31 cellular contexts compared by ENCODE assay signal in genomic region chr1:67482733-67483482, GRCh38.
"Had no signal": no experiment of that assay in that cellular context is flagged by ENCODE, and none has a peak within 500 bp of the region (broad histone marks: within the 10 kb centered on the region; RNA-seq: fewer than 3 reads in every experiment).

No MANE protein-coding gene starts in this region.

- H3K9ac ChIP-seq: SK-N-SH had no signal

- H3K4me3 ChIP-seq: body of pancreas, breast epithelium, Peyer's patch, SJSA1 had no signal

- H3K9me3 Mint-ChIP-seq: activated CD4-positive, alpha-beta T cell treated with anti-CD3 and anti-CD28 coated beads, Interleukin-2, amount 10 ng/mL, durations not matched to agents 7 days and 5 days; activated naive CD4-positive, alpha-beta T cell treated with anti-CD3 and anti-CD28 coated beads, Interleukin-2, amount 50 U/mL, for 24 hours; activated naive CD8-positive, alpha-beta T cell treated with anti-CD3 and anti-CD28 coated beads, Interleukin-2, amount 10 ng/mL, durations not matched to agents 7 days and 5 days; activated T-cell treated with anti-CD3 and anti-CD28 coated beads, Interleukin-2, amount 50 U/mL, for 24 hours; activated T-helper 2 cell treated with anti-CD3 and anti-CD28 coated beads, Interferon-gamma antibody, Interleukin-2, Interleukin-4, amounts not matched to agents 10 μg/mL and 5 μg/mL and 100 μg/mL, durations not matched to agents 14 hours and 24 hours and 36 hours; T-helper 1 cell treated with Interleukin-12 subunit alpha and Interleukin-12 subunit beta and Interleukin-4 antibody, amounts not matched to agents 30 μg/mL and 1 μg/mL, for 36 hours; T-helper 2 cell treated with Interferon-gamma antibody and Interleukin-4, amounts not matched to agents 5 μg/mL and 100 μg/mL, for 36 hours; WTC11 had no signal

- ATAC-seq: activated CD4-positive, alpha-beta T cell treated with anti-CD3 and anti-CD28 coated beads for 36 hours; activated CD4-positive, CD25-positive, alpha-beta regulatory T cell treated with anti-CD3 and anti-CD28 coated beads, Interleukin-2, amount 50 U/mL, for 24 hours; activated CD8-positive, alpha-beta T cell treated with anti-CD3 and anti-CD28 coated beads, Interleukin-2, amount 10 ng/mL, durations not matched to agents 7 days and 5 days; body of pancreas; PC-3; WTC11 had no signal

- H3K27me3 ChIP-seq: body of pancreas, breast epithelium, Peyer's patch, SJSA1 had no signal

- H3K36me3 ChIP-seq: breast epithelium, Peyer's patch, SJSA1 had no signal

- H3K4me2 ChIP-seq: SK-N-SH had no signal

- H3K4me1 ChIP-seq: Peyer's patch, SJSA1 had no signal

- H3K27ac ChIP-seq: body of pancreas, breast epithelium, Peyer's patch, SJSA1 had no signal

- H3K4me3 Mint-ChIP-seq: activated CD4-positive, alpha-beta T cell treated with anti-CD3 and anti-CD28 coated beads for 36 hours; activated CD4-positive, alpha-beta T cell treated with anti-CD3 and anti-CD28 coated beads, Interleukin-2, amount 10 ng/mL, durations not matched to agents 7 days and 5 days; activated CD8-positive, alpha-beta T cell treated with anti-CD3 and anti-CD28 coated beads, Interleukin-2, amount 10 ng/mL, durations not matched to agents 7 days and 5 days; activated naive CD4-positive, alpha-beta T cell treated with anti-CD3 and anti-CD28 coated beads, Interleukin-2, amount 50 U/mL, for 24 hours; activated naive CD8-positive, alpha-beta T cell treated with anti-CD3 and anti-CD28 coated beads, Interleukin-2, amount 10 ng/mL, durations not matched to agents 7 days and 5 days; activated T-cell treated with anti-CD3 and anti-CD28 coated beads, Interleukin-2, amount 50 U/mL, for 24 hours; T-helper 1 cell treated with Interleukin-12 subunit alpha and Interleukin-12 subunit beta and Interleukin-4 antibody, amounts not matched to agents 30 μg/mL and 1 μg/mL, for 36 hours; T-helper 2 cell treated with Interferon-gamma antibody and Interleukin-4, amounts not matched to agents 5 μg/mL and 100 μg/mL, for 36 hours; WTC11 had no signal

- FAIRE-seq: astrocyte had no signal

- DNase-seq: activated CD4-positive, alpha-beta T cell treated with anti-CD3 and anti-CD28 coated beads for 36 hours; activated CD4-positive, alpha-beta T cell treated with anti-CD3 and anti-CD28 coated beads, Interleukin-2, amount 10 ng/mL, durations not matched to agents 7 days and 5 days; activated CD4-positive, alpha-beta T cell treated with anti-CD3 and anti-CD28 coated beads, Interleukin-2, amount 50 U/mL, for 48 hours; activated CD8-positive, alpha-beta T cell treated with anti-CD3 and anti-CD28 coated beads, Interleukin-2, amount 10 ng/mL, durations not matched to agents 7 days and 5 days; activated gamma-delta T cell; activated naive CD4-positive, alpha-beta T cell treated with Interleukin-2 at 50 U/mL for 16 hours; activated naive CD8-positive, alpha-beta T cell treated with anti-CD3 and anti-CD28 coated beads, Interleukin-2, amount 10 ng/mL, durations not matched to agents 7 days and 5 days; activated T-cell treated with anti-CD3 and anti-CD28 coated beads, Interleukin-2, amount 50 U/mL, for 24 hours; body of pancreas; cerebellar nuclear complex; NCI-H1092 treated with DMSO at 0.1 percent for 48 hours; NCI-H1417; NCI-H146; NCI-H187; NCI-H510A; NCI-H82; NK-92 treated with Interleukin-12 subunit alpha and Interleukin-12 subunit beta, amount 100 ng/mL, for 24 hours; PC-3; Peyer's patch; RPMI8226; SHP77 treated with DMSO at 0.1 percent for 48 hours; SK-N-SH had no signal

- H3K27ac Mint-ChIP-seq: activated CD4-positive, alpha-beta T cell treated with anti-CD3 and anti-CD28 coated beads for 36 hours; activated CD4-positive, alpha-beta T cell treated with anti-CD3 and anti-CD28 coated beads, Interleukin-2, amount 10 ng/mL, durations not matched to agents 7 days and 5 days; activated CD8-positive, alpha-beta T cell treated with anti-CD3 and anti-CD28 coated beads, Interleukin-2, amount 10 ng/mL, durations not matched to agents 7 days and 5 days; activated naive CD4-positive, alpha-beta T cell treated with anti-CD3 and anti-CD28 coated beads, Interleukin-2, amount 50 U/mL, for 24 hours; activated naive CD8-positive, alpha-beta T cell treated with anti-CD3 and anti-CD28 coated beads, Interleukin-2, amount 10 ng/mL, durations not matched to agents 7 days and 5 days; activated T-cell treated with anti-CD3 and anti-CD28 coated beads, Interleukin-2, amount 50 U/mL, for 24 hours; activated T-helper 2 cell treated with anti-CD3 and anti-CD28 coated beads, Interferon-gamma antibody, Interleukin-2, Interleukin-4, amounts not matched to agents 10 μg/mL and 5 μg/mL and 100 μg/mL, durations not matched to agents 14 hours and 24 hours and 36 hours; T-helper 1 cell treated with Interleukin-12 subunit alpha and Interleukin-12 subunit beta and Interleukin-4 antibody, amounts not matched to agents 30 μg/mL and 1 μg/mL, for 36 hours; T-helper 2 cell treated with Interferon-gamma antibody and Interleukin-4, amounts not matched to agents 5 μg/mL and 100 μg/mL, for 36 hours; WTC11 had no signal

- H3K9me3 ChIP-seq: body of pancreas, breast epithelium, Peyer's patch, SJSA1, SK-N-SH had no signal

- H3K36me3 Mint-ChIP-seq: activated naive CD4-positive, alpha-beta T cell treated with anti-CD3 and anti-CD28 coated beads, Interleukin-2, amount 50 U/mL, for 24 hours; activated naive CD8-positive, alpha-beta T cell treated with anti-CD3 and anti-CD28 coated beads, Interleukin-2, amount 10 ng/mL, durations not matched to agents 7 days and 5 days; WTC11 had no signal
